In the genomic region with DNA sequence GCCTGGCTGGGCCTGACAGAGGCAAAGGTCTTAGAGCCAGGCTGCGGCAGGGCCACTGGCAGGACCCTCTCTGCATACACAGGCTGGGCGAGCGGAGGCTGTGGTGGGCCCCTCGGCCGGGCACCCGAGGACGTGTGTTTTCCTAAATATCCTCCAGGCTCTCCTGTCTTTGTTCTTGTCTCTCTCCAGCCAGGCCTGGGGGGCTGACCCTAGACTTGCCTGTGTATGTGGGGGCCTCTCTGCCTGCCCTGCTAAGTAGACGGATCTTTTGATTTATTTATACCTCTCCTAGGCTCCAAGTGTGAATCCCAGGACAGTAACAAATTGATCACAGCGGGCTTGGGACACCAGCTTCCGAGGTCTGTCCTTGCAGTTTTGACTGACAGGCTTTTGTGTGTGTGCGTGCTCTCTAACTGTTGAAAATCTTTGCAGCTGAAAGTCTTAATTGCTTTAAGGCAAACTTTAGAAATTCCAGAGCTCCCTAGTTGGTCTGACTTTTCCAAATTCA, we compare ENCODE assay signal across 8 cellular contexts. TPM values are rescaled to one million over a fixed set of nuclear protein-coding genes. Genes with fewer than 3 reads are reported as not detected.
A peak's percentile ranks its signal among the peaks of the same experiment; 100 is the strongest.
DNase-seq lines count a peak whose midpoint lies in the region; ATAC-seq and TF ChIP-seq lines count a peak whose summit lies in the region.

No MANE protein-coding gene starts in this region.

- no peak for DNase-seq in CD8-positive, alpha-beta memory T cell
- DNase-seq in NCI-H69 (lab: John Stamatoyannopoulos, UW) = peak; percentile 70
- no peak for DNase-seq in naive thymus-derived CD4-positive, alpha-beta T cell
- no peak for DNase-seq in GM13976 (ENCODE audit: low spot score)
- DNase-seq in stimulated activated CD4-positive, alpha-beta T cell treated with anti-CD3 and anti-CD28 coated beads, Interleukin-12 subunit alpha, Interleukin-12 subunit beta, amount 100 ng/mL, for 4 hours = no peak
- DNase-seq in NCI-H2029 treated with DMSO at 0.1 percent for 48 hours (lab: John Stamatoyannopoulos, UW) = no peak

- peak overlapping the region; percentile 79 to 82 for H3K9ac ChIP-seq in duodenal mucosa (ENCODE audit: low read depth in 1 of 2, low read length in 2 of 2)

- no peaks in the 10 kb centered on the region for H3K9me3 ChIP-seq in CD8-positive, alpha-beta memory T cell (ENCODE audit: low read length)
- no peaks in the 10 kb centered on the region for H3K9me3 ChIP-seq in duodenal mucosa (ENCODE audit: control insufficient read depth in 1 of 2, low read length in 2 of 2)
- no peaks in the 10 kb centered on the region for H3K9me3 ChIP-seq in naive thymus-derived CD4-positive, alpha-beta T cell (ENCODE audit: control insufficient read depth in 2 of 3, low read length in 3 of 3)

- H3K27ac Mint-ChIP-seq in CD8-positive, alpha-beta memory T cell = peak overlapping the region in 7 of 8 donors; percentile 36 to 93 (median 87)
- peak overlapping the region in 3 of 9 donors; percentile 8 to 76 (median 54) for H3K27ac Mint-ChIP-seq in naive thymus-derived CD4-positive, alpha-beta T cell

- no peak for ATAC-seq in naive thymus-derived CD4-positive, alpha-beta T cell
- no peak for ATAC-seq in GM21737 (IDR thresholded peaks at IDR 0.05; ENCODE audit: unreplicated experiment)

- no peak for TF ChIP-seq CTCF in GM13976 (IDR thresholded peaks at IDR 0.05; ENCODE audit: borderline replicate concordance, control extremely low read depth, extremely low read depth, insufficient read depth, missing control alignments)

- peaks cover 0 to 3% of the 10 kb centered on the region in 2 donors for H3K27me3 Mint-ChIP-seq in CD8-positive, alpha-beta memory T cell
- peaks cover 15 to 56% (median 42%) of the 10 kb centered on the region in 5 donors for H3K27me3 Mint-ChIP-seq in naive thymus-derived CD4-positive, alpha-beta T cell

- H3K9me3 Mint-ChIP-seq in CD8-positive, alpha-beta memory T cell = no peaks in the 10 kb centered on the region
- H3K9me3 Mint-ChIP-seq in naive thymus-derived CD4-positive, alpha-beta T cell = peaks cover 0 to 3% (median 0%) of the 10 kb centered on the region in 11 donors

- H3K4me1 ChIP-seq in CD8-positive, alpha-beta memory T cell (ENCODE audit: insufficient read depth, low read length) = peaks cover 21% of the 10 kb centered on the region
- H3K4me1 ChIP-seq in duodenal mucosa (ENCODE audit: control insufficient read depth in 1 of 2, insufficient read depth in 2 of 2, low read length in 2 of 2) = peaks cover 45 to 46% of the 10 kb centered on the region in 2 donors
- H3K4me1 ChIP-seq in naive thymus-derived CD4-positive, alpha-beta T cell (ENCODE audit: control insufficient read depth in 2 of 2, insufficient read depth in 2 of 2, low read length in 2 of 2) = peaks cover 4 to 12% of the 10 kb centered on the region in 2 donors

- intact Hi-C loops in naive thymus-derived CD4-positive, alpha-beta T cell (cut with micrococcal nuclease) = loop anchor here in 1 of 2 donors (5.0 kb wide), 1 partner anchor 57 kb away; no protein-coding TSS in a partner anchor

- POLR2A ChIA-PET in CD8-positive, alpha-beta memory T cell (lab: Charles Lee) = no interaction called here
- POLR2A ChIA-PET in naive thymus-derived CD4-positive, alpha-beta T cell (lab: Charles Lee) = no interaction called here

- H3K36me3 Mint-ChIP-seq in CD8-positive, alpha-beta memory T cell = peaks cover 0 to 6% (median 0%) of the 10 kb centered on the region in 3 donors
- peaks cover 0 to 7% (median 0%) of the 10 kb centered on the region in 5 donors for H3K36me3 Mint-ChIP-seq in naive thymus-derived CD4-positive, alpha-beta T cell

- CTCF ChIA-PET in CD8-positive, alpha-beta memory T cell (lab: Charles Lee) = no interaction called here
- CTCF ChIA-PET in naive thymus-derived CD4-positive, alpha-beta T cell (lab: Charles Lee) = no interaction called here

- H3K4me3 Mint-ChIP-seq in CD8-positive, alpha-beta memory T cell = peak overlapping the region; percentile 91 to 98 (median 97)
- peak overlapping the region; percentile 69 to 98 (median 87) for H3K4me3 Mint-ChIP-seq in naive thymus-derived CD4-positive, alpha-beta T cell

- no peaks in the 10 kb centered on the region for H3K36me3 ChIP-seq in CD8-positive, alpha-beta memory T cell (ENCODE audit: insufficient read depth, low read length)
- H3K36me3 ChIP-seq in duodenal mucosa (ENCODE audit: control insufficient read depth in 1 of 2, insufficient read depth in 2 of 2, low read length in 2 of 2) = no peaks in the 10 kb centered on the region
- H3K36me3 ChIP-seq in naive thymus-derived CD4-positive, alpha-beta T cell (ENCODE audit: control insufficient read depth in 2 of 3, insufficient read depth in 3 of 3, low read length in 3 of 3) = no peaks in the 10 kb centered on the region

- peak overlapping the region; percentile 63 for H3K4me3 ChIP-seq in CD8-positive, alpha-beta memory T cell (ENCODE audit: low read length)
- peak overlapping the region; percentile 72 to 85 for H3K4me3 ChIP-seq in duodenal mucosa (ENCODE audit: low read depth in 1 of 2, low read length in 2 of 2)
- H3K4me3 ChIP-seq in naive thymus-derived CD4-positive, alpha-beta T cell (ENCODE audit: low read length) = peak overlapping the region; percentile 51

- no peaks in the 10 kb centered on the region for H3K27me3 ChIP-seq in CD8-positive, alpha-beta memory T cell (ENCODE audit: insufficient read depth, low read length, poor library complexity, severe bottlenecking)
- no peaks in the 10 kb centered on the region for H3K27me3 ChIP-seq in duodenal mucosa (ENCODE audit: control insufficient read depth in 1 of 2, insufficient read depth in 2 of 2, low read length in 2 of 2)
- H3K27me3 ChIP-seq in naive thymus-derived CD4-positive, alpha-beta T cell (ENCODE audit: control insufficient read depth in 2 of 2, insufficient read depth in 2 of 2, low read length in 2 of 2) = no peaks in the 10 kb centered on the region

- H3K27ac ChIP-seq in CD8-positive, alpha-beta memory T cell (ENCODE audit: low read depth, low read length) = peak overlapping the region; percentile 51
- H3K27ac ChIP-seq in duodenal mucosa (ENCODE audit: low read depth, low read length) = peak overlapping the region; percentile 80
- no peak overlapping the region for H3K27ac ChIP-seq in naive thymus-derived CD4-positive, alpha-beta T cell (ENCODE audit: low read depth, low read length)

- H3K4me1 Mint-ChIP-seq in CD8-positive, alpha-beta memory T cell = peaks cover 49 to 65% (median 56%) of the 10 kb centered on the region in 3 donors
- H3K4me1 Mint-ChIP-seq in naive thymus-derived CD4-positive, alpha-beta T cell = peaks cover 9 to 44% (median 16%) of the 10 kb centered on the region in 7 donors

- in situ Hi-C loops in GM13976 (cut with MboI; ENCODE audit: low sequenced_read_pairs, unreplicated experiment) = no loop called here

RNA-seq across cellular contexts. Expression of gene NEK6, which starts 1.1 kb away (rescaled TPM):
- 10 to 100 TPM; 63.0 to 66.0 TPM for total RNA-seq in CD8-positive, alpha-beta memory T cell
- polyA plus RNA-seq in CD8-positive, alpha-beta memory T cell = 9.5 TPM
- total RNA-seq in naive thymus-derived CD4-positive, alpha-beta T cell = 10 to 100 TPM in 1 of 5 experiments, 1 to 10 TPM in 4; 1.9 to 32.8 (median 2.8) TPM
- polyA plus RNA-seq in naive thymus-derived CD4-positive, alpha-beta T cell = under 1 TPM; 0.43 to 0.54 TPM
